In genomic region chr11:19345519-19345847, GRCh38 we compare ENCODE assay signal across 8 cellular contexts.
A peak's percentile ranks its signal among the peaks of the same experiment; 100 is the strongest.
DNase-seq lines count a peak whose midpoint lies in the region; ATAC-seq, FAIRE-seq and TF ChIP-seq lines count a peak whose summit lies in the region.

No MANE protein-coding gene starts in this region.

- H3K4me2 ChIP-seq in trophoblast cell (ENCODE audit: low read length): peak overlapping the region; percentile 31

- CTCF ChIA-PET in MCF 10A (lab: Yijun Ruan, JAX): interaction anchor here (0.5 kb wide), 1 partner anchor 74 kb away, joined by 3 read pairs; no protein-coding TSS in a partner anchor

- H4K91ac ChIP-seq in trophoblast cell (ENCODE audit: low read depth, low read length): no peak overlapping the region

- H3K14ac ChIP-seq in trophoblast cell (ENCODE audit: low read length): no peak overlapping the region

- no peak overlapping the region for H4K12ac ChIP-seq in trophoblast cell (ENCODE audit: low read depth, low read length)

- H3K27ac ChIP-seq in breast epithelium (no peak overlapping the region), trophoblast cell (ENCODE audit: low read depth, low read length) (no peak overlapping the region)

- H3K9me3 ChIP-seq in breast epithelium: no peaks in the 10 kb centered on the region
- peaks cover 4% of the 10 kb centered on the region for H3K9me3 ChIP-seq in trophoblast cell (ENCODE audit: insufficient read depth, low read depth, low read length)

- H3K4me1 ChIP-seq in breast epithelium (no peaks in the 10 kb centered on the region), trophoblast cell (ENCODE audit: control insufficient read depth in 1 of 2, insufficient read depth in 2 of 2, low read length in 2 of 2) (peaks cover 2 to 4% of the 10 kb centered on the region in 2 experiments)

- H3K27me3 ChIP-seq in breast epithelium (peaks cover 0 to 89% of the 10 kb centered on the region in 2 donors), trophoblast cell (ENCODE audit: insufficient read depth, low read length) (peaks cover 41% of the 10 kb centered on the region)

- H2BK120ac ChIP-seq in trophoblast cell (ENCODE audit: insufficient read depth, low read length, poor library complexity): no peak overlapping the region

- no peak overlapping the region for H3K27ac Mint-ChIP-seq in MCF 10A (ENCODE audit: low read depth, unreplicated experiment)

- no peak for TF ChIP-seq POLR2A in breast epithelium (IDR thresholded peaks at IDR 0.05)

- H3K4me1 Mint-ChIP-seq in MCF 10A (ENCODE audit: insufficient read depth, unreplicated experiment): peaks cover 9% of the 10 kb centered on the region

- no peak overlapping the region for H3K4me3 Mint-ChIP-seq in MCF 10A (ENCODE audit: unreplicated experiment)

- FAIRE-seq in urothelium cell line (lab: Jason Lieb, UNC): no peak

- no peak for ATAC-seq in HG02973 (IDR thresholded peaks at IDR 0.05; ENCODE audit: unreplicated experiment)
- ATAC-seq in HG03108 (IDR thresholded peaks at IDR 0.05; ENCODE audit: unreplicated experiment): no peak

- no TSS peak for BruUV-seq in MCF 10A (replicated peaks; lab: Mats Ljungman, UMichigan)

- DNase-seq in breast epithelium (ENCODE audit: low spot score in 2 of 2): no peak
- no peak for DNase-seq in MCF 10A (ENCODE audit: unreplicated experiment)
- peak; percentile 2 for DNase-seq in NCI-H1105 (lab: John Stamatoyannopoulos, UW)
- DNase-seq in fibroblast of mammary gland (ENCODE audit: low read depth): peak; percentile 40
- DNase-seq in trophoblast cell: no peak
- DNase-seq in urothelium cell line (ENCODE audit: low spot score): no peak

- intact Hi-C loops in breast epithelium (cut with DNase I; ENCODE audit: low total_unique reads): no loop called here
- intact Hi-C loops in MCF 10A (cut with micrococcal nuclease): no loop called here

- no peaks in the 10 kb centered on the region for H3K36me3 ChIP-seq in breast epithelium
- H3K36me3 ChIP-seq in trophoblast cell (ENCODE audit: control insufficient read depth in 1 of 2, insufficient read depth in 2 of 2, low read length in 2 of 2): no peaks in the 10 kb centered on the region

- TF ChIP-seq CTCF in breast epithelium (IDR thresholded peaks at IDR 0.05): no peak
- no peak for TF ChIP-seq CTCF in MCF 10A (IDR thresholded peaks at IDR 0.05; ENCODE audit: unreplicated experiment)
- TF ChIP-seq CTCF in fibroblast of mammary gland (conservative IDR thresholded peaks at IDR 0.05; ENCODE audit: control insufficient read depth, insufficient read depth, low read depth, low read length): no peak

- H4K8ac ChIP-seq in trophoblast cell (ENCODE audit: low read depth, low read length): no peak overlapping the region

- H3K9me3 Mint-ChIP-seq in MCF 10A (ENCODE audit: unreplicated experiment): no peaks in the 10 kb centered on the region

- no peak overlapping the region for H2AFZ ChIP-seq in trophoblast cell (ENCODE audit: insufficient read depth, low read length, poor library complexity)

- no peak overlapping the region for H2BK12ac ChIP-seq in trophoblast cell (ENCODE audit: low read length)

- H3K9ac ChIP-seq in trophoblast cell (ENCODE audit: low read length): no peak overlapping the region

- H3K23ac ChIP-seq in trophoblast cell (ENCODE audit: low read length): no peak overlapping the region

- H2AK5ac ChIP-seq in trophoblast cell (ENCODE audit: low read length): no peak overlapping the region

- H3K36me3 Mint-ChIP-seq in MCF 10A (ENCODE audit: insufficient read depth, unreplicated experiment): no peaks in the 10 kb centered on the region

- peaks cover 100% of the 10 kb centered on the region for H3K27me3 Mint-ChIP-seq in MCF 10A (ENCODE audit: insufficient read depth, unreplicated experiment)

- H3K79me1 ChIP-seq in trophoblast cell (ENCODE audit: low read length): no peaks in the 10 kb centered on the region

- no CpG with 5 or more reads among the region's 30 CpGs for WGBS in trophoblast cell (ENCODE audit: extremely low coverage, insufficient coverage, insufficient read length)

- H3K79me2 ChIP-seq in trophoblast cell (ENCODE audit: control insufficient read depth, insufficient read depth, low read length, poor library complexity): no peaks in the 10 kb centered on the region

- POLR2A ChIA-PET in MCF 10A (lab: Yijun Ruan, JAX): no interaction called here

- H3K4ac ChIP-seq in trophoblast cell (ENCODE audit: low read depth, low read length): no peak overlapping the region

- no peak overlapping the region for H3K18ac ChIP-seq in trophoblast cell (ENCODE audit: low read length)

- H3K4me3 ChIP-seq in breast epithelium (peak overlapping the region; percentile 29 to 53 (median 53)), fibroblast of mammary gland (ENCODE audit: control insufficient read depth, low read depth, low read length) (peak overlapping the region; percentile 91), trophoblast cell (ENCODE audit: low read depth, low read length) (no peak overlapping the region)

- H2BK5ac ChIP-seq in trophoblast cell (ENCODE audit: low read depth, low read length, poor library complexity): no peak overlapping the region

Comparison
In these comparisons a context has a peak if more than half of its experiments do, and no peak if none do; other contexts are left out.
1. DNase-seq: peak in NCI-H1105 (single experiment) and fibroblast of mammary gland (single experiment); none in breast epithelium (0 of 2), MCF 10A (single experiment), trophoblast cell (0 of 2) and urothelium cell line (single experiment).